In the genomic region with DNA sequence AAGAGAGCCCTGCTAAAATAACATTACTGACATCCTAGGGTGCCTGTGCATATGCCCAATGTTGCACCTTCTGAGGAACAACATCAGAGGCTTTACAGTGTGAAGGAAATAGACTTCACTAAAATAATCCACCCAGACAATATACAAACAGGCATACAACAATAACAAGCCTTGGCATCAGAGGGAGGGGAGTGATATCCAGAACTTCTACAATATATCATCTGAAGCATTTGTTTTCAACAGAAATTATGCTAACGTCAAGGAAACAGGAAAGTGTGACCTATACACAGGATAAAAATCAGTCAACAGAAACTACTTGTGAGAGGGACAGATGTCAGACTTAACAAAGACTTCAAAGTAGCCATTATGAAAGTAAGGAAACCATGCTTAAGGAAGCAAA, we compare ENCODE assay signal across 25 cellular contexts.
"Had no signal": no experiment of that assay in that cellular context is flagged by ENCODE, and none has a peak within 500 bp of the region (broad histone marks: within the 10 kb centered on the region; RNA-seq: fewer than 3 reads in every experiment).

No MANE protein-coding gene starts in this region.

- H3K4me1 ChIP-seq: colonic mucosa, esophagus squamous epithelium, gastrocnemius medialis, heart left ventricle, left lung, lower lobe of right lung had no signal

- H3K4me2 ChIP-seq: hepatocyte had no signal

- H3K79me2 ChIP-seq: hepatocyte had no signal

- H2AFZ ChIP-seq: hepatocyte had no signal

- H3K27me3 ChIP-seq: colonic mucosa, dorsolateral prefrontal cortex, gastrocnemius medialis, heart left ventricle, hepatocyte, left lung had no signal

- H3K36me3 ChIP-seq: colonic mucosa, esophagus squamous epithelium, gastrocnemius medialis, heart left ventricle, left lung, lower lobe of right lung had no signal

- FAIRE-seq: islet of Langerhans, keratinocyte had no signal

- H3K27ac ChIP-seq: colonic mucosa, dorsolateral prefrontal cortex, epithelial cell of prostate, esophagus squamous epithelium, gastrocnemius medialis, heart left ventricle, hepatocyte, lower lobe of right lung had no signal

- DNase-seq: colonic mucosa; cortex of kidney; dorsolateral prefrontal cortex; effector CD4-positive, alpha-beta T cell; effector memory CD4-positive, alpha-beta T cell; erythroblast; esophagus squamous epithelium; foreskin fibroblast; foreskin melanocyte; gastrocnemius medialis; heart left ventricle; hypothalamus; left cardiac atrium; left lung; left ventricle myocardium superior; lower lobe of right lung; mesenchymal stem cell; mucosa of descending colon; naive B cell; naive thymus-derived CD8-positive, alpha-beta T cell had no signal

- ATAC-seq: esophagus mucosa; gastrocnemius medialis; heart left ventricle; left cardiac atrium; left lung; left ventricle myocardium superior; lower lobe of right lung; mucosa of descending colon; naive thymus-derived CD8-positive, alpha-beta T cell had no signal

- H3K4me3 ChIP-seq: colonic mucosa, dorsolateral prefrontal cortex, esophagus squamous epithelium, gastrocnemius medialis, heart left ventricle, hepatocyte, left lung, lower lobe of right lung, mucosa of descending colon had no signal

- H3K9me3 ChIP-seq: colonic mucosa, gastrocnemius medialis, left lung, lower lobe of right lung, mucosa of descending colon had no signal
